ENCODE assay signal across 1 cellular context in genomic region chr2:176490061-176490861, GRCh38.
TF ChIP-seq lines count a peak whose summit lies in the region.

No MANE protein-coding gene starts in this region.

TF ChIP-seq in GM23338, 12 proteins besides CTCF, POLR2A, EP300 and RAD21 (continued from another document):
- TF ChIP-seq, protein P1, sequence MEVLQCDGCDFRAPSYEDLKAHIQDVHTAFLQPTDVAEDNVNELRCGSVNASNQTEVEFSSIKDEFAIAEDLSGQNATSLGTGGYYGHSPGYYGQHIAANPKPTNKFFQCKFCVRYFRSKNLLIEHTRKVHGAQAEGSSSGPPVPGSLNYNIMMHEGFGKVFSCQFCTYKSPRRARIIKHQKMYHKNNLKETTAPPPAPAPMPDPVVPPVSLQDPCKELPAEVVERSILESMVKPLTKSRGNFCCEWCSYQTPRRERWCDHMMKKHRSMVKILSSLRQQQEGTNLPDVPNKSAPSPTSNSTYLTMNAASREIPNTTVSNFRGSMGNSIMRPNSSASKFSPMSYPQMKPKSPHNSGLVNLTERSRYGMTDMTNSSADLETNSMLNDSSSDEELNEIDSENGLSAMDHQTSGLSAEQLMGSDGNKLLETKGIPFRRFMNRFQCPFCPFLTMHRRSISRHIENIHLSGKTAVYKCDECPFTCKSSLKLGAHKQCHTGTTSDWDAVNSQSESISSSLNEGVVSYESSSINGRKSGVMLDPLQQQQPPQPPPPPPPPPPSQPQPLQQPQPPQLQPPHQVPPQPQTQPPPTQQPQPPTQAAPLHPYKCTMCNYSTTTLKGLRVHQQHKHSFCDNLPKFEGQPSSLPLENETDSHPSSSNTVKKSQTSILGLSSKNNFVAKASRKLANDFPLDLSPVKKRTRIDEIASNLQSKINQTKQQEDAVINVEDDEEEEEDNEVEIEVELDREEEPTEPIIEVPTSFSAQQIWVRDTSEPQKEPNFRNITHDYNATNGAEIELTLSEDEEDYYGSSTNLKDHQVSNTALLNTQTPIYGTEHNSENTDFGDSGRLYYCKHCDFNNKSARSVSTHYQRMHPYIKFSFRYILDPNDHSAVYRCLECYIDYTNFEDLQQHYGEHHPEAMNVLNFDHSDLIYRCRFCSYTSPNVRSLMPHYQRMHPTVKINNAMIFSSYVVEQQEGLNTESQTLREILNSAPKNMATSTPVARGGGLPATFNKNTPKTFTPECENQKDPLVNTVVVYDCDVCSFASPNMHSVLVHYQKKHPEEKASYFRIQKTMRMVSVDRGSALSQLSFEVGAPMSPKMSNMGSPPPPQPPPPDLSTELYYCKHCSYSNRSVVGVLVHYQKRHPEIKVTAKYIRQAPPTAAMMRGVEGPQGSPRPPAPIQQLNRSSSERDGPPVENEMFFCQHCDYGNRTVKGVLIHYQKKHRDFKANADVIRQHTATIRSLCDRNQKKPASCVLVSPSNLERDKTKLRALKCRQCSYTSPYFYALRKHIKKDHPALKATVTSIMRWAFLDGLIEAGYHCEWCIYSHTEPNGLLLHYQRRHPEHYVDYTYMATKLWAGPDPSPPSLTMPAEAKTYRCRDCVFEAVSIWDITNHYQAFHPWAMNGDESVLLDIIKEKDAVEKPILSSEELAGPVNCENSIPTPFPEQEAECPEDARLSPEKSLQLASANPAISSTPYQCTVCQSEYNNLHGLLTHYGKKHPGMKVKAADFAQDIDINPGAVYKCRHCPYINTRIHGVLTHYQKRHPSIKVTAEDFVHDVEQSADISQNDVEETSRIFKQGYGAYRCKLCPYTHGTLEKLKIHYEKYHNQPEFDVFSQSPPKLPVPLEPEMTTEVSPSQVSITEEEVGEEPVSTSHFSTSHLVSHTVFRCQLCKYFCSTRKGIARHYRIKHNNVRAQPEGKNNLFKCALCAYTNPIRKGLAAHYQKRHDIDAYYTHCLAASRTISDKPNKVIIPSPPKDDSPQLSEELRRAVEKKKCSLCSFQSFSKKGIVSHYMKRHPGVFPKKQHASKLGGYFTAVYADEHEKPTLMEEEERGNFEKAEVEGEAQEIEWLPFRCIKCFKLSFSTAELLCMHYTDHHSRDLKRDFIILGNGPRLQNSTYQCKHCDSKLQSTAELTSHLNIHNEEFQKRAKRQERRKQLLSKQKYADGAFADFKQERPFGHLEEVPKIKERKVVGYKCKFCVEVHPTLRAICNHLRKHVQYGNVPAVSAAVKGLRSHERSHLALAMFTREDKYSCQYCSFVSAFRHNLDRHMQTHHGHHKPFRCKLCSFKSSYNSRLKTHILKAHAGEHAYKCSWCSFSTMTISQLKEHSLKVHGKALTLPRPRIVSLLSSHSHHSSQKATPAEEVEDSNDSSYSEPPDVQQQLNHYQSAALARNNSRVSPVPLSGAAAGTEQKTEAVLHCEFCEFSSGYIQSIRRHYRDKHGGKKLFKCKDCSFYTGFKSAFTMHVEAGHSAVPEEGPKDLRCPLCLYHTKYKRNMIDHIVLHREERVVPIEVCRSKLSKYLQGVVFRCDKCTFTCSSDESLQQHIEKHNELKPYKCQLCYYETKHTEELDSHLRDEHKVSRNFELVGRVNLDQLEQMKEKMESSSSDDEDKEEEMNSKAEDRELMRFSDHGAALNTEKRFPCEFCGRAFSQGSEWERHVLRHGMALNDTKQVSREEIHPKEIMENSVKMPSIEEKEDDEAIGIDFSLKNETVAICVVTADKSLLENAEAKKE (CRISPR knock-in tag; IDR thresholded peaks at IDR 0.05) = no peak
- TF ChIP-seq POLR2AphosphoS5 (IDR thresholded peaks at IDR 0.05; ENCODE audit: low read depth) = no peak
- no peak for TF ChIP-seq ZNF331 (CRISPR knock-in tag; IDR thresholded peaks at IDR 0.05; ENCODE audit: low read depth)
- no peak for TF ChIP-seq EZH2 (IDR thresholded peaks at IDR 0.05; ENCODE audit: low read depth, unreplicated experiment)
- no peak for TF ChIP-seq NANOG (IDR thresholded peaks at IDR 0.05; ENCODE audit: borderline replicate concordance)
- TF ChIP-seq JUNB (IDR thresholded peaks at IDR 0.05; ENCODE audit: unreplicated experiment) = no peak
- TF ChIP-seq CREB1 (CRISPR knock-in tag; IDR thresholded peaks at IDR 0.05; ENCODE audit: low read depth) = no peak
- TF ChIP-seq, protein P2, sequence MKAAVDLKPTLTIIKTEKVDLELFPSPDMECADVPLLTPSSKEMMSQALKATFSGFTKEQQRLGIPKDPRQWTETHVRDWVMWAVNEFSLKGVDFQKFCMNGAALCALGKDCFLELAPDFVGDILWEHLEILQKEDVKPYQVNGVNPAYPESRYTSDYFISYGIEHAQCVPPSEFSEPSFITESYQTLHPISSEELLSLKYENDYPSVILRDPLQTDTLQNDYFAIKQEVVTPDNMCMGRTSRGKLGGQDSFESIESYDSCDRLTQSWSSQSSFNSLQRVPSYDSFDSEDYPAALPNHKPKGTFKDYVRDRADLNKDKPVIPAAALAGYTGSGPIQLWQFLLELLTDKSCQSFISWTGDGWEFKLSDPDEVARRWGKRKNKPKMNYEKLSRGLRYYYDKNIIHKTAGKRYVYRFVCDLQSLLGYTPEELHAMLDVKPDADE (IDR thresholded peaks at IDR 0.05) = no peak
- no peak for TF ChIP-seq EZH2phosphoT487 (IDR thresholded peaks at IDR 0.05; ENCODE audit: unreplicated experiment)
